Comparison of ENCODE assay signal across 10 cellular contexts in the genomic region with DNA sequence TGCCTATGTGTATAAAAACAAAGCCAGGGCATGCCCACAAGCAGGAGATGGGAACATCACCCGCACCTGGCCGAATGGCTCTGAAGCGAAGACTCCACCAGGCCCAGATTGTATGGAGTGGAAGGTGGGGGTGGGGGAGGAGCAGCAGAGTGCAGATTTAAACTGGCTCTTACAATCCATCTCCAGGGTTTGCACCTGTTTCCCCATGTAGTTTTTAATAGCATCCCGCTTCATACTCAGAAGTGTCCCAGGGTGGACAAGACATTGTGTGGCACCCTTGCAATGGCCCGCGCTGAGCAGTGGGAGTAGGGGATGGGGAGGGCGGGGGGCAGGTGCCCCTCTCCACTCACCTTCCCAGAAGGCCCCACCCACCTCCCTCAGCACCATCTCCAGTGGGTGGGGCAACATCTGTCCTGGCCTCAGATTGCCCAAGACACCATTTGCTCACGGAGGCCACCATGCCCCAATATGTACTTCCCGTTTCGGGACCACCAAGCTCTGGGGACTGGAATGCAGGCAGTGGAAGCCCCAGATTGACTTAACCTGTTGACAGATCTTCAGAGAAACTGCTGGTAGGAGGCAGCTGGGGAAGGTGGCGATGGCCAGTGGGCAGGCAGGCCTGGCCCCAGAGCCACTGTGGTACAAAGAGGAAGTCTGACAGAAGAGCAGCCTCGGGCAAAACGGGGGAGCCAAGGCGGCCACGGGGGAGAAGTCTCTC. TPM values are rescaled to one million over a fixed set of nuclear protein-coding genes. Genes with fewer than 3 reads are reported as not detected.
DNase-seq lines count a peak whose midpoint lies in the region.
"Had no signal": no experiment of that assay in that cellular context is flagged by ENCODE, and none has a peak within 500 bp of the region (broad histone marks: within the 10 kb centered on the region; RNA-seq: fewer than 3 reads in every experiment).

No MANE protein-coding gene starts in this region.

- no peak overlapping the region for H3K23ac ChIP-seq in neuronal stem cell (ENCODE audit: low read depth, low read length, poor library complexity)
- H3K23ac ChIP-seq in trophoblast cell (ENCODE audit: low read length), result no peak overlapping the region

- H4K12ac ChIP-seq in trophoblast cell (ENCODE audit: low read depth, low read length), result no peak overlapping the region

- H3K9me3 ChIP-seq in neuronal stem cell (replicated peaks in 1 of 2; ENCODE audit: control insufficient read depth in 2 of 2, insufficient read depth in 1 of 2, low read depth in 1 of 2, low read length in 2 of 2) (no peaks in the 10 kb centered on the region), trophoblast cell (ENCODE audit: insufficient read depth, low read depth, low read length) (peaks cover 2% of the 10 kb centered on the region)
- H3K9me3 ChIP-seq: pancreas had no signal

- H2AFZ ChIP-seq in neuronal stem cell (ENCODE audit: low read length), result no peak overlapping the region
- no peak overlapping the region for H2AFZ ChIP-seq in trophoblast cell (ENCODE audit: insufficient read depth, low read length, poor library complexity)

- no peaks in the 10 kb centered on the region for H3K79me2 ChIP-seq in trophoblast cell (ENCODE audit: control insufficient read depth, insufficient read depth, low read length, poor library complexity)

- H3K4me2 ChIP-seq in neuronal stem cell (ENCODE audit: insufficient read depth, low read length, poor library complexity, severe bottlenecking) (no peak overlapping the region), trophoblast cell (ENCODE audit: low read length) (no peak overlapping the region)

- no peak overlapping the region for H3K18ac ChIP-seq in neuronal stem cell (ENCODE audit: low read length)
- no peak overlapping the region for H3K18ac ChIP-seq in trophoblast cell (ENCODE audit: low read length)

- H2BK12ac ChIP-seq in neuronal stem cell (ENCODE audit: low read length), result no peak overlapping the region
- H2BK12ac ChIP-seq in trophoblast cell (ENCODE audit: low read length), result no peak overlapping the region

- H3K27ac ChIP-seq in cingulate gyrus (ENCODE audit: low read depth, low read length), result peak overlapping the region; percentile 47
- no peak overlapping the region for H3K27ac ChIP-seq in neuronal stem cell (replicated peaks; ENCODE audit: low read length)
- no peak overlapping the region for H3K27ac ChIP-seq in trophoblast cell (ENCODE audit: low read depth, low read length)

- H4K8ac ChIP-seq in neuronal stem cell (ENCODE audit: low read depth, low read length) (no peak overlapping the region), trophoblast cell (ENCODE audit: low read depth, low read length) (no peak overlapping the region)

- H3K4ac ChIP-seq in neuronal stem cell (ENCODE audit: low read length) (no peak overlapping the region), trophoblast cell (ENCODE audit: low read depth, low read length) (no peak overlapping the region)

- WGBS in neuronal stem cell (ENCODE audit: extremely low coverage in 2 of 2, insufficient read length in 2 of 2, insufficient replicate concordance in 1 of 2), 2 donors, result no CpG with 5 or more reads among the region's 15 CpGs
- WGBS in trophoblast cell (ENCODE audit: extremely low coverage, insufficient coverage, insufficient read length), result no CpG with 5 or more reads among the region's 15 CpGs

- no peak overlapping the region for H4K91ac ChIP-seq in neuronal stem cell (ENCODE audit: low read depth, low read length, poor library complexity)
- no peak overlapping the region for H4K91ac ChIP-seq in trophoblast cell (ENCODE audit: low read depth, low read length)

- intact Hi-C loops in posterior vena cava (cut with DNase I), result no loop called here

- no peak overlapping the region for H3K9ac ChIP-seq in neuronal stem cell (ENCODE audit: low read depth, low read length, poor library complexity)
- no peak overlapping the region for H3K9ac ChIP-seq in trophoblast cell (ENCODE audit: low read length)

- H3K4me1 ChIP-seq in neuronal stem cell (ENCODE audit: control insufficient read depth in 2 of 2, insufficient read depth in 1 of 2, low read depth in 1 of 2, low read length in 2 of 2), result peaks cover 4 to 10% of the 10 kb centered on the region in 2 donors
- peaks cover 6 to 10% of the 10 kb centered on the region in 2 experiments for H3K4me1 ChIP-seq in trophoblast cell (ENCODE audit: control insufficient read depth in 1 of 2, insufficient read depth in 2 of 2, low read length in 2 of 2)

- H3K14ac ChIP-seq in neuronal stem cell (ENCODE audit: low read length) (no peak overlapping the region), trophoblast cell (ENCODE audit: low read length) (no peak overlapping the region)

- H3K79me1 ChIP-seq in neuronal stem cell (ENCODE audit: low read depth, low read length) (no peaks in the 10 kb centered on the region), trophoblast cell (ENCODE audit: low read length) (no peaks in the 10 kb centered on the region)

- no peaks in the 10 kb centered on the region for H3K36me3 ChIP-seq in H7 (replicated peaks; ENCODE audit: control insufficient read depth, insufficient read depth, low read length)
- no peaks in the 10 kb centered on the region for H3K36me3 ChIP-seq in neuronal stem cell (replicated peaks in 1 of 2; ENCODE audit: control insufficient read depth in 2 of 2, insufficient read depth in 2 of 2, low read length in 2 of 2)
- H3K36me3 ChIP-seq in trophoblast cell (ENCODE audit: control insufficient read depth in 1 of 2, insufficient read depth in 2 of 2, low read length in 2 of 2), result no peaks in the 10 kb centered on the region

- H3K4me3 ChIP-seq in H7 (ENCODE audit: insufficient read depth, low read depth, low read length), result no peak overlapping the region
- H3K4me3 ChIP-seq in neuronal stem cell (ENCODE audit: low read length in 2 of 2), result no peak overlapping the region
- H3K4me3 ChIP-seq in trophoblast cell (ENCODE audit: low read depth, low read length), result no peak overlapping the region
- H3K4me3 ChIP-seq: pancreas had no signal

- peak overlapping the region; percentile 10 for H2AK5ac ChIP-seq in neuronal stem cell (ENCODE audit: low read depth, low read length)
- no peak overlapping the region for H2AK5ac ChIP-seq in trophoblast cell (ENCODE audit: low read length)

- H2BK120ac ChIP-seq in neuronal stem cell (ENCODE audit: low read depth, low read length) (no peak overlapping the region), trophoblast cell (ENCODE audit: insufficient read depth, low read length, poor library complexity) (no peak overlapping the region)

- H2BK15ac ChIP-seq in neuronal stem cell (ENCODE audit: low read length), result no peak overlapping the region

- H3K27me3 ChIP-seq in H7 (ENCODE audit: control insufficient read depth, insufficient read depth, low read length) (no peaks in the 10 kb centered on the region), neuronal stem cell (ENCODE audit: control insufficient read depth in 3 of 3, insufficient read depth in 3 of 3, low read depth in 1 of 3, low read length in 3 of 3) (peaks cover 0 to 27% (median 0%) of the 10 kb centered on the region in 3 experiments), trophoblast cell (ENCODE audit: insufficient read depth, low read length) (no peaks in the 10 kb centered on the region)
- H3K27me3 ChIP-seq: pancreas had no signal

- H2BK5ac ChIP-seq in neuronal stem cell (ENCODE audit: low read length) (no peak overlapping the region), trophoblast cell (ENCODE audit: low read depth, low read length, poor library complexity) (no peak overlapping the region)

- DNase-seq in H7 (peak; percentile 36), NOMO-1 treated with DMSO at 0.1 percent for 48 hours (lab: John Stamatoyannopoulos, UW; ENCODE audit: unreplicated experiment) (peak; percentile 89), neuronal stem cell (ENCODE audit: low spot score) (no peak), trophoblast cell (no peak), posterior vena cava (ENCODE audit: low spot score) (no peak), LoVo (ENCODE audit: low spot score) (no peak)
- DNase-seq: activated T-cell treated with anti-CD3 and anti-CD28 coated beads, Interleukin-2, amount 50 U/mL, for 1 hour; dermis blood vessel endothelial cell had no signal

RNA-seq across cellular contexts. Expression of gene VSIR, which starts 23.0 kb away (rescaled TPM):
- 0.04 and 0.31 TPM in 2 replicates for total RNA-seq in H7 (2014; rRNA removed; shearing (Covaris generic))
- polyA plus RNA-seq in neuronal stem cell (2013, experiment 1 of 2), result 0.29 TPM
- polyA plus RNA-seq in neuronal stem cell (2013, experiment 2 of 2), result 0.48 TPM
- 38.2 and 43.6 TPM in 2 replicates for polyA plus RNA-seq in trophoblast cell (2013)
- total RNA-seq in posterior vena cava, result 100 to 1,000 TPM; 126 to 135 TPM

RNA-seq across cellular contexts. Expression of gene C10orf105, which starts 30.7 kb away (rescaled TPM):
- total RNA-seq in H7 (2014; rRNA removed; shearing (Covaris generic)), result 0.17 and 0.18 TPM in 2 replicates
- 1.4 TPM for polyA plus RNA-seq in neuronal stem cell (2013, experiment 1 of 2)
- polyA plus RNA-seq in neuronal stem cell (2013, experiment 2 of 2), result 1.3 TPM
- polyA plus RNA-seq in trophoblast cell (2013), result 0.01 and 0.03 TPM in 2 replicates
- total RNA-seq in posterior vena cava, result under 1 TPM; 0.23 to 0.24 TPM

Comparison
In these comparisons a context has a peak if more than half of its experiments do, and no peak if none do; other contexts are left out.
1. DNase-seq: peak in H7 (single experiment) and NOMO-1 treated with DMSO at 0.1 percent for 48 hours (single experiment); none in neuronal stem cell (single experiment), trophoblast cell (0 of 2), posterior vena cava (single experiment) and LoVo (single experiment).
2. RNA of gene VSIR, which starts 23.0 kb away (total RNA-seq): 126 to 135 TPM in posterior vena cava; 0.04 to 0.31 TPM in H7; every median in the first group is over 10 times any median in the second.